In the genomic region with DNA sequence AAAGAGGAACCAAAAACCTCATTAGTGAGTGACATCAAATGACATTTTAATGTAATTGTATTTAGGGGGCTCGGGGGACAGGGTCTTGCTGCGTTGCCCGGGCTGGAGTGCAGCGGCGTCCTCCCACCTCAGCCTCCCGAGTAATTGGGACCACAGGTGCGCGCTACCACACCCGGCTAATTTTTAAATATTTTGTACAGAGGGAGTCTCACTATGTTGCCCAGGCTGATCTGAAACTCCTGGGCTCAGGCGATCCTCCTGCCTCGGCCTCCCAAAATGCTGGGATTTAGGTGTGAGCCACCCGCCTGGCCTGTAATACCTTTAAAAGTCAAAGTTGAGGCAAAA, we compare ENCODE assay signal across 8 cellular contexts. TPM values are rescaled to one million over a fixed set of nuclear protein-coding genes. Genes with fewer than 3 reads are reported as not detected.
DNase-seq lines count a peak whose midpoint lies in the region; ATAC-seq and TF ChIP-seq lines count a peak whose summit lies in the region.

No MANE protein-coding gene starts in this region.

- no peaks in the 10 kb centered on the region for H3K9me3 Mint-ChIP-seq in activated CD4-positive, alpha-beta T cell treated with anti-CD3 and anti-CD28 coated beads, Interleukin-2, amount 10 ng/mL, durations not matched to agents 7 days and 5 days

- POLR2A ChIA-PET in activated CD4-positive, alpha-beta T cell treated with anti-CD3 and anti-CD28 coated beads, Interleukin-2, amount 10 ng/mL, durations not matched to agents 7 days and 5 days (lab: Charles Lee): no interaction called here

- DNase-seq in activated CD4-positive, alpha-beta T cell treated with anti-CD3 and anti-CD28 coated beads, Interleukin-2, amount 10 ng/mL, durations not matched to agents 7 days and 5 days: no peak
- DNase-seq in activated CD4-positive, alpha-beta T cell treated with anti-CD3 and anti-CD28 coated beads, Interleukin-2, amount 50 U/mL, for 1 hour: no peak
- DNase-seq in adrenal gland (no peak), lower leg skin (ENCODE audit: low spot score in 2 of 2) (no peak), LoVo (ENCODE audit: low spot score) (no peak)
- no peak for DNase-seq in activated CD8-positive, alpha-beta memory T cell treated with anti-CD3 and anti-CD28 coated beads for 24 hours

- H3K4me1 Mint-ChIP-seq in activated CD4-positive, alpha-beta T cell treated with anti-CD3 and anti-CD28 coated beads, Interleukin-2, amount 10 ng/mL, durations not matched to agents 7 days and 5 days: peaks cover 38% of the 10 kb centered on the region

- peaks cover 0 to 17% of the 10 kb centered on the region in 2 donors for H3K36me3 ChIP-seq in adrenal gland (replicated peaks in 1 of 2)
- peaks cover 29% of the 10 kb centered on the region for H3K36me3 ChIP-seq in thymus (ENCODE audit: control insufficient read depth, insufficient read depth)

- CTCF ChIA-PET in activated CD4-positive, alpha-beta T cell treated with anti-CD3 and anti-CD28 coated beads, Interleukin-2, amount 10 ng/mL, durations not matched to agents 7 days and 5 days (lab: Charles Lee): interaction anchor here (0.6 to 2.2 kb wide), 4 partner anchors 8 to 160 kb away, joined by 3 to 17 read pairs (median 4); no protein-coding TSS in a partner anchor

- no peak for TF ChIP-seq POLR2A in adrenal gland (IDR thresholded peaks at IDR 0.05)
- TF ChIP-seq POLR2A in lower leg skin (IDR thresholded peaks at IDR 0.05): no peak

- H3K9me3 ChIP-seq in adrenal gland (replicated peaks in 1 of 3) (no peaks in the 10 kb centered on the region), thymus (ENCODE audit: control insufficient read depth) (no peaks in the 10 kb centered on the region)

- no peaks in the 10 kb centered on the region for H3K27me3 ChIP-seq in adrenal gland
- H3K27me3 ChIP-seq in thymus (ENCODE audit: control insufficient read depth, insufficient read depth): no peaks in the 10 kb centered on the region

- peaks cover 27% of the 10 kb centered on the region for H3K36me3 Mint-ChIP-seq in activated CD4-positive, alpha-beta T cell treated with anti-CD3 and anti-CD28 coated beads, Interleukin-2, amount 10 ng/mL, durations not matched to agents 7 days and 5 days (ENCODE audit: low read depth)

- no peak for ATAC-seq in GM19328 (IDR thresholded peaks at IDR 0.05; ENCODE audit: unreplicated experiment)

- H3K4me3 Mint-ChIP-seq in activated CD4-positive, alpha-beta T cell treated with anti-CD3 and anti-CD28 coated beads, Interleukin-2, amount 10 ng/mL, durations not matched to agents 7 days and 5 days: peak overlapping the region; percentile 97

- 49 to 66% (median 53%) methylated on average over 3 to 12 of the region's 12 CpGs for WGBS in adrenal gland, 4 donors
- 42 to 51% methylated on average over 12 of the region's 12 CpGs for WGBS in lower leg skin, 2 donors
- 45% methylated on average over 12 of the region's 12 CpGs for WGBS in thymus

- TF ChIP-seq CTCF in adrenal gland (IDR thresholded peaks at IDR 0.05) (no peak), lower leg skin (IDR thresholded peaks at IDR 0.05) (no peak)

- intact Hi-C loops in adrenal gland (cut with DNase I): no loop called here
- intact Hi-C loops in lower leg skin (cut with DNase I; ENCODE audit: low total_unique reads): no loop called here

- no peaks in the 10 kb centered on the region for H3K27me3 Mint-ChIP-seq in activated CD4-positive, alpha-beta T cell treated with anti-CD3 and anti-CD28 coated beads, Interleukin-2, amount 10 ng/mL, durations not matched to agents 7 days and 5 days

- H3K27ac ChIP-seq in adrenal gland: no peak overlapping the region
- H3K27ac ChIP-seq in thymus (ENCODE audit: low read depth): peak overlapping the region; percentile 44

- peak overlapping the region; percentile 92 for H3K27ac Mint-ChIP-seq in activated CD4-positive, alpha-beta T cell treated with anti-CD3 and anti-CD28 coated beads, Interleukin-2, amount 10 ng/mL, durations not matched to agents 7 days and 5 days

- H3K4me3 ChIP-seq in adrenal gland (peak overlapping the region in 3 of 4 donors; percentile 60 to 96 (median 65)), lower leg skin (ENCODE audit: low read depth, poor library complexity, severe bottlenecking) (peak overlapping the region; percentile 63), thymus (ENCODE audit: low read length) (peak overlapping the region; percentile 60)

- H3K4me1 ChIP-seq in adrenal gland (replicated peaks in 1 of 2) (peaks cover 5 to 16% of the 10 kb centered on the region in 2 donors), thymus (ENCODE audit: control insufficient read depth, insufficient read depth, low read length) (peaks cover 7% of the 10 kb centered on the region)

RNA-seq across cellular contexts. Expression of a gene that starts 0.6 kb away (rescaled TPM):
- total RNA-seq in activated CD4-positive, alpha-beta T cell treated with anti-CD3 and anti-CD28 coated beads, Interleukin-2, amount 10 ng/mL, durations not matched to agents 7 days and 5 days: 10 to 100 TPM; 41.1 to 45.6 TPM
- total RNA-seq in adrenal gland: 10 to 100 TPM; 22.6 to 35.5 (median 27.9) TPM
- 10 to 100 TPM; 35.3 to 51.1 (median 40.2) TPM for polyA plus RNA-seq in adrenal gland
- 10 to 100 TPM in 3 of 4 donors, 1 to 10 TPM in 1; 6.3 to 12.0 (median 10.4) TPM for total RNA-seq in lower leg skin
- polyA plus RNA-seq in thymus: 23.3 TPM

RNA-seq across cellular contexts. Expression of a gene that starts 0.8 kb away (rescaled TPM):
- total RNA-seq in activated CD4-positive, alpha-beta T cell treated with anti-CD3 and anti-CD28 coated beads, Interleukin-2, amount 10 ng/mL, durations not matched to agents 7 days and 5 days: 10 to 100 TPM; 31.5 to 35.8 TPM
- total RNA-seq in adrenal gland (10 to 100 TPM in 4 of 8 donors, 1 to 10 TPM in 4; 3.6 to 21.4 (median 9.0) TPM), lower leg skin (1 to 10 TPM; 1.1 to 6.0 (median 3.0) TPM)
- polyA plus RNA-seq in adrenal gland (10 to 100 TPM in 1 of 3 donors, 1 to 10 TPM in 2; 6.1 to 15.1 (median 8.4) TPM), thymus (10.6 TPM)

RNA-seq across cellular contexts. Expression of a gene that starts 18.2 kb away (rescaled TPM):
- total RNA-seq in activated CD4-positive, alpha-beta T cell treated with anti-CD3 and anti-CD28 coated beads, Interleukin-2, amount 10 ng/mL, durations not matched to agents 7 days and 5 days: under 1 TPM in 1 of 2 experiments, not detected in 1; 0.10 TPM
- total RNA-seq in adrenal gland (10 to 100 TPM in 1 of 8 donors, 1 to 10 TPM in 7; 3.7 to 10.2 (median 7.6) TPM), lower leg skin (10 to 100 TPM; 38.6 to 45.9 (median 43.6) TPM)
- polyA plus RNA-seq in adrenal gland (10 to 100 TPM in 2 of 3 donors, 1 to 10 TPM in 1; 2.3 to 55.7 (median 47.1) TPM), thymus (10.7 TPM)

RNA-seq across cellular contexts. Expression of a gene that starts 23.8 kb away (rescaled TPM):
- 10 to 100 TPM; 47.2 to 52.6 TPM for total RNA-seq in activated CD4-positive, alpha-beta T cell treated with anti-CD3 and anti-CD28 coated beads, Interleukin-2, amount 10 ng/mL, durations not matched to agents 7 days and 5 days
- total RNA-seq in adrenal gland: 100 to 1,000 TPM in 4 of 8 donors, 10 to 100 TPM in 4; 60.9 to 207 (median 91.3) TPM
- 100 to 1,000 TPM in 2 of 3 donors, 1 to 10 TPM in 1; 5.0 to 148 (median 129) TPM for polyA plus RNA-seq in adrenal gland
- total RNA-seq in lower leg skin: 10 to 100 TPM; 46.8 to 84.8 (median 61.0) TPM
- 58.1 TPM for polyA plus RNA-seq in thymus

Comparison
In these comparisons a context has a peak if more than half of its experiments do, and no peak if none do; other contexts are left out.
1. RNA of a gene that starts 18.2 kb away (total RNA-seq): 38.6 to 45.9 TPM in lower leg skin and 3.7 to 10.2 TPM in adrenal gland; 0.10 TPM in activated CD4-positive, alpha-beta T cell treated with anti-CD3 and anti-CD28 coated beads, Interleukin-2, amount 10 ng/mL, durations not matched to agents 7 days and 5 days; every median in the first group is over 4 times any median in the second.
2. Peak in every context shown above with its lines, with median percentiles within 50 percentile points of each other: H3K4me3 ChIP-seq.